ENCODE assay signal across 18 cellular contexts in genomic region chrY:12537226-12537839, GRCh38.
A peak's percentile ranks its signal among the peaks of the same experiment; 100 is the strongest.
DNase-seq lines count a peak whose midpoint lies in the region; ATAC-seq and TF ChIP-seq lines count a peak whose summit lies in the region.
"Had no signal": no experiment of that assay in that cellular context is flagged by ENCODE, and none has a peak within 500 bp of the region (broad histone marks: within the 10 kb centered on the region; RNA-seq: fewer than 3 reads in every experiment).

No MANE protein-coding gene starts in this region.

- CTCF ChIA-PET in activated CD4-positive, alpha-beta T cell treated with anti-CD3 and anti-CD28 coated beads, Interleukin-2, amount 10 ng/mL, durations not matched to agents 7 days and 5 days (lab: Charles Lee), result no interaction called here
- CTCF ChIA-PET in activated CD8-positive, alpha-beta T cell treated with anti-CD3 and anti-CD28 coated beads, Interleukin-2, amount 10 ng/mL, durations not matched to agents 7 days and 5 days (lab: Charles Lee), result no interaction called here

- H3K27me3 ChIP-seq in CD4-positive, CD25-positive, alpha-beta regulatory T cell (ENCODE audit: control insufficient read depth, insufficient read depth, low read length), result no peaks in the 10 kb centered on the region
- H3K27me3 ChIP-seq in uterus, result no peaks in the 10 kb centered on the region
- H3K27me3 ChIP-seq: hepatocyte, tibial artery had no signal

- peak overlapping the region; percentile 49 for H3K4me3 Mint-ChIP-seq in activated CD4-positive, alpha-beta T cell treated with anti-CD3 and anti-CD28 coated beads, Interleukin-2, amount 10 ng/mL, durations not matched to agents 7 days and 5 days
- peak overlapping the region in 1 of 4 donors; percentile 81 for H3K4me3 Mint-ChIP-seq in CD4-positive, CD25-positive, alpha-beta regulatory T cell
- peak overlapping the region; percentile 42 for H3K4me3 Mint-ChIP-seq in activated CD8-positive, alpha-beta T cell treated with anti-CD3 and anti-CD28 coated beads, Interleukin-2, amount 10 ng/mL, durations not matched to agents 7 days and 5 days

- H3K36me3 ChIP-seq in CD4-positive, CD25-positive, alpha-beta regulatory T cell (ENCODE audit: control insufficient read depth, insufficient read depth, low read length), result no peaks in the 10 kb centered on the region
- no peaks in the 10 kb centered on the region for H3K36me3 ChIP-seq in uterus
- H3K36me3 ChIP-seq: esophagus muscularis mucosa, tibial artery had no signal

- H3K27ac Mint-ChIP-seq in activated CD4-positive, alpha-beta T cell treated with anti-CD3 and anti-CD28 coated beads, Interleukin-2, amount 10 ng/mL, durations not matched to agents 7 days and 5 days, result peak overlapping the region; percentile 81
- no peak overlapping the region for H3K27ac Mint-ChIP-seq in CD4-positive, CD25-positive, alpha-beta regulatory T cell
- no peak overlapping the region for H3K27ac Mint-ChIP-seq in activated CD8-positive, alpha-beta T cell treated with anti-CD3 and anti-CD28 coated beads, Interleukin-2, amount 10 ng/mL, durations not matched to agents 7 days and 5 days
- H3K27ac Mint-ChIP-seq: progenitor cell of endocrine pancreas had no signal

- no peak for TF ChIP-seq CTCF in uterus (IDR thresholded peaks at IDR 0.05)

- no peaks in the 10 kb centered on the region for H3K4me1 ChIP-seq in CD4-positive, CD25-positive, alpha-beta regulatory T cell (ENCODE audit: control insufficient read depth, insufficient read depth, low read length, poor library complexity, severe bottlenecking)
- H3K4me1 ChIP-seq in uterus, result no peaks in the 10 kb centered on the region
- H3K4me1 ChIP-seq: esophagus muscularis mucosa, tibial artery had no signal

- no peaks in the 10 kb centered on the region for H3K9me3 Mint-ChIP-seq in activated CD4-positive, alpha-beta T cell treated with anti-CD3 and anti-CD28 coated beads, Interleukin-2, amount 10 ng/mL, durations not matched to agents 7 days and 5 days
- H3K9me3 Mint-ChIP-seq in CD4-positive, CD25-positive, alpha-beta regulatory T cell, result no peaks in the 10 kb centered on the region
- no peaks in the 10 kb centered on the region for H3K9me3 Mint-ChIP-seq in activated CD8-positive, alpha-beta T cell treated with anti-CD3 and anti-CD28 coated beads, Interleukin-2, amount 10 ng/mL, durations not matched to agents 7 days and 5 days (ENCODE audit: insufficient read depth)

- no peaks in the 10 kb centered on the region for H3K36me3 Mint-ChIP-seq in activated CD4-positive, alpha-beta T cell treated with anti-CD3 and anti-CD28 coated beads, Interleukin-2, amount 10 ng/mL, durations not matched to agents 7 days and 5 days (ENCODE audit: low read depth)
- no peaks in the 10 kb centered on the region for H3K36me3 Mint-ChIP-seq in CD4-positive, CD25-positive, alpha-beta regulatory T cell
- H3K36me3 Mint-ChIP-seq in activated CD8-positive, alpha-beta T cell treated with anti-CD3 and anti-CD28 coated beads, Interleukin-2, amount 10 ng/mL, durations not matched to agents 7 days and 5 days (ENCODE audit: low read depth), result no peaks in the 10 kb centered on the region

- H3K4me1 Mint-ChIP-seq in activated CD4-positive, alpha-beta T cell treated with anti-CD3 and anti-CD28 coated beads, Interleukin-2, amount 10 ng/mL, durations not matched to agents 7 days and 5 days, result peaks cover 10% of the 10 kb centered on the region
- H3K4me1 Mint-ChIP-seq in CD4-positive, CD25-positive, alpha-beta regulatory T cell, result peaks cover 0 to 2% (median 0%) of the 10 kb centered on the region in 4 donors
- H3K4me1 Mint-ChIP-seq in activated CD8-positive, alpha-beta T cell treated with anti-CD3 and anti-CD28 coated beads, Interleukin-2, amount 10 ng/mL, durations not matched to agents 7 days and 5 days (ENCODE audit: low read depth), result peaks cover 9% of the 10 kb centered on the region

- intact Hi-C loops in uterus (cut with DNase I; ENCODE audit: low total_unique reads), result no loop called here

- no peak overlapping the region for H3K27ac ChIP-seq in CD4-positive, CD25-positive, alpha-beta regulatory T cell (ENCODE audit: insufficient read depth, low read length, poor library complexity, severe bottlenecking)
- H3K27ac ChIP-seq in uterus, result no peak overlapping the region
- H3K27ac ChIP-seq: esophagus muscularis mucosa, hepatocyte, tibial artery, VCaP had no signal

- POLR2A ChIA-PET in activated CD4-positive, alpha-beta T cell treated with anti-CD3 and anti-CD28 coated beads, Interleukin-2, amount 10 ng/mL, durations not matched to agents 7 days and 5 days (lab: Charles Lee), result no interaction called here
- POLR2A ChIA-PET in activated CD8-positive, alpha-beta T cell treated with anti-CD3 and anti-CD28 coated beads, Interleukin-2, amount 10 ng/mL, durations not matched to agents 7 days and 5 days (lab: Charles Lee), result no interaction called here

- no peak overlapping the region for H3K4me3 ChIP-seq in CD4-positive, CD25-positive, alpha-beta regulatory T cell (ENCODE audit: low read depth, low read length)
- no peak overlapping the region for H3K4me3 ChIP-seq in uterus
- H3K4me3 ChIP-seq: esophagus muscularis mucosa, hepatocyte had no signal

- ATAC-seq in CD4-positive, CD25-positive, alpha-beta regulatory T cell (ENCODE audit: low read depth in 2 of 2), result peak; percentile 64
- ATAC-seq in activated CD8-positive, alpha-beta T cell treated with anti-CD3 and anti-CD28 coated beads, Interleukin-2, amount 10 ng/mL, durations not matched to agents 7 days and 5 days, result no peak
- ATAC-seq in GM18517 (IDR thresholded peaks at IDR 0.05; ENCODE audit: unreplicated experiment), result no peak
- ATAC-seq: SK-N-SH treated with all-trans-retinoic acid at 6 μM for 48 hours had no signal

- DNase-seq in activated CD4-positive, alpha-beta T cell treated with anti-CD3 and anti-CD28 coated beads, Interleukin-2, amount 10 ng/mL, durations not matched to agents 7 days and 5 days, result no peak
- no peak for DNase-seq in activated CD4-positive, alpha-beta T cell treated with anti-CD3 and anti-CD28 coated beads for 4 hours
- no peak for DNase-seq in CD4-positive, CD25-positive, alpha-beta regulatory T cell
- no peak for DNase-seq in activated CD8-positive, alpha-beta T cell treated with anti-CD3 and anti-CD28 coated beads, Interleukin-2, amount 10 ng/mL, durations not matched to agents 7 days and 5 days
- DNase-seq in myocyte (ENCODE audit: low read depth) (peak; percentile 32), COLO668 (lab: John Stamatoyannopoulos, UW; ENCODE audit: unreplicated experiment) (no peak), uterus (no peak)
- DNase-seq: kidney glomerular epithelial cell, NCI-H1694 treated with DMSO at 0.1 percent for 48 hours, NCI-H526, OCI-M1, tibial artery had no signal

- no peak for TF ChIP-seq POLR2A in uterus (IDR thresholded peaks at IDR 0.05)

- H3K9me3 ChIP-seq in CD4-positive, CD25-positive, alpha-beta regulatory T cell (ENCODE audit: control insufficient read depth in 2 of 2, low read length in 2 of 2), result no peaks in the 10 kb centered on the region
- no peaks in the 10 kb centered on the region for H3K9me3 ChIP-seq in uterus
- H3K9me3 ChIP-seq: esophagus muscularis mucosa, tibial artery had no signal

- H3K27me3 Mint-ChIP-seq in activated CD4-positive, alpha-beta T cell treated with anti-CD3 and anti-CD28 coated beads, Interleukin-2, amount 10 ng/mL, durations not matched to agents 7 days and 5 days, result peaks cover 17% of the 10 kb centered on the region
- no peaks in the 10 kb centered on the region for H3K27me3 Mint-ChIP-seq in CD4-positive, CD25-positive, alpha-beta regulatory T cell
- H3K27me3 Mint-ChIP-seq in activated CD8-positive, alpha-beta T cell treated with anti-CD3 and anti-CD28 coated beads, Interleukin-2, amount 10 ng/mL, durations not matched to agents 7 days and 5 days (ENCODE audit: low read depth), result peaks cover 7% of the 10 kb centered on the region
- H3K27me3 Mint-ChIP-seq: progenitor cell of endocrine pancreas had no signal

Comparison
In these comparisons a context has a peak if more than half of its experiments do, and no peak if none do; other contexts are left out.
1. ATAC-seq: peak in CD4-positive, CD25-positive, alpha-beta regulatory T cell (2 of 2); none in activated CD8-positive, alpha-beta T cell treated with anti-CD3 and anti-CD28 coated beads, Interleukin-2, amount 10 ng/mL, durations not matched to agents 7 days and 5 days (single experiment) and GM18517 (single experiment).